Comparison of ENCODE assay signal across 28 cellular contexts in genomic region chr10:59285848-59286247, GRCh38.
"Had no signal": no experiment of that assay in that cellular context is flagged by ENCODE, and none has a peak within 500 bp of the region (broad histone marks: within the 10 kb centered on the region; RNA-seq: fewer than 3 reads in every experiment).

No MANE protein-coding gene starts in this region.

- H3K4me1 ChIP-seq: colonic mucosa, right atrium auricular region, transverse colon had no signal

- H3K9me3 ChIP-seq: colonic mucosa, neutrophil, right atrium auricular region, stomach, suprapubic skin, transverse colon had no signal

- H3K27me3 ChIP-seq: colonic mucosa, neutrophil, right atrium auricular region, stomach, suprapubic skin, transverse colon had no signal

- H3K36me3 ChIP-seq: colonic mucosa, neutrophil, right atrium auricular region, stomach, suprapubic skin, transverse colon had no signal

- DNase-seq: activated CD4-positive, alpha-beta memory T cell treated with anti-CD3 and anti-CD28 coated beads for 36 hours; activated CD4-positive, alpha-beta T cell treated with anti-CD3 and anti-CD28 coated beads, Interleukin-2, amount 10 ng/mL, durations not matched to agents 24 days and 14 days; activated CD4-positive, CD25-positive, alpha-beta regulatory T cell treated with anti-CD3 and anti-CD28 coated beads, Interleukin-2, amount 50 U/mL, for 72 hours; activated CD8-positive, alpha-beta memory T cell treated with anti-CD3 and anti-CD28 coated beads, Interleukin-2, amount 50 U/mL, for 4 hours; activated gamma-delta T cell; activated naive CD4-positive, alpha-beta T cell treated with anti-CD3 and anti-CD28 coated beads, Interleukin-2, amount 50 U/mL, for 16 hours; activated T-cell treated with anti-CD3 and anti-CD28 coated beads, Interleukin-2, amount 50 U/mL, for 1 hour; amniotic stem cell; colonic mucosa; effector memory CD4-positive, alpha-beta T cell; erythroblast; left cardiac atrium; left ventricle myocardium superior; naive B cell; nephron progenitor cell; stimulated activated CD4-positive, alpha-beta T cell treated with anti-CD3 and anti-CD28 coated beads, Interleukin-1b, Interleukin-23, amount 100 ng/mL, for 48 hours; stimulated activated CD4-positive, alpha-beta T cell treated with anti-CD3 and anti-CD28 coated beads, Interleukin-4, amount 100 ng/mL, for 4 hours; stimulated activated CD8-positive, alpha-beta memory T cell treated with anti-CD3 and anti-CD28 coated beads, Interleukin-4, amount 100 ng/mL, for 48 hours; stimulated activated naive B cell treated with anti-CD40 and anti-IgM and Interleukin-4, amounts not matched to agents 10 μg/mL and 1 μg/mL and 100 μg/mL, for 72 hours; stomach; T-helper 2 cell; transverse colon had no signal

- H3K4me3 ChIP-seq: colonic mucosa, right atrium auricular region, smooth muscle cell, stomach, suprapubic skin, transverse colon had no signal

- ATAC-seq: left cardiac atrium; left ventricle myocardium superior; stimulated activated naive B cell treated with anti-CD40 and anti-IgM and Interleukin-4, amounts not matched to agents 10 μg/mL and 1 μg/mL and 100 μg/mL, for 72 hours had no signal

- H3K27ac ChIP-seq: colonic mucosa, neutrophil, right atrium auricular region, suprapubic skin, transverse colon had no signal

- FAIRE-seq: islet of Langerhans, urothelium cell line had no signal
